8 cellular contexts compared by ENCODE assay signal in genomic region chr11:76670475-76671235, GRCh38. TPM values are rescaled to one million over a fixed set of nuclear protein-coding genes. Genes with fewer than 3 reads are reported as not detected.
DNase-seq lines count a peak whose midpoint lies in the region; ATAC-seq and TF ChIP-seq lines count a peak whose summit lies in the region.

A gene with protein sequence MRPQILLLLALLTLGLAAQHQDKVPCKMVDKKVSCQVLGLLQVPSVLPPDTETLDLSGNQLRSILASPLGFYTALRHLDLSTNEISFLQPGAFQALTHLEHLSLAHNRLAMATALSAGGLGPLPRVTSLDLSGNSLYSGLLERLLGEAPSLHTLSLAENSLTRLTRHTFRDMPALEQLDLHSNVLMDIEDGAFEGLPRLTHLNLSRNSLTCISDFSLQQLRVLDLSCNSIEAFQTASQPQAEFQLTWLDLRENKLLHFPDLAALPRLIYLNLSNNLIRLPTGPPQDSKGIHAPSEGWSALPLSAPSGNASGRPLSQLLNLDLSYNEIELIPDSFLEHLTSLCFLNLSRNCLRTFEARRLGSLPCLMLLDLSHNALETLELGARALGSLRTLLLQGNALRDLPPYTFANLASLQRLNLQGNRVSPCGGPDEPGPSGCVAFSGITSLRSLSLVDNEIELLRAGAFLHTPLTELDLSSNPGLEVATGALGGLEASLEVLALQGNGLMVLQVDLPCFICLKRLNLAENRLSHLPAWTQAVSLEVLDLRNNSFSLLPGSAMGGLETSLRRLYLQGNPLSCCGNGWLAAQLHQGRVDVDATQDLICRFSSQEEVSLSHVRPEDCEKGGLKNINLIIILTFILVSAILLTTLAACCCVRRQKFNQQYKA (minus strand): TSS chr11:76670747. CDS start chr11:76665954, 4,793 bp downstream.

- H3K4me1 ChIP-seq in vagina: peaks cover 58% of the 10 kb centered on the region

- ATAC-seq in naive B cell (ENCODE audit: low read depth in 2 of 2) (no peak), HG02973 (IDR thresholded peaks at IDR 0.05; ENCODE audit: unreplicated experiment) (no peak)

- H3K4me1 Mint-ChIP-seq in naive B cell: peaks cover 67 to 86% (median 75%) of the 10 kb centered on the region in 3 donors

- TF ChIP-seq CTCF in epithelial cell of esophagus (IDR thresholded peaks at IDR 0.05; ENCODE audit: insufficient read depth, low read depth, low read length, missing control alignments) (no peak), vagina (IDR thresholded peaks at IDR 0.05) (no peak)

- intact Hi-C loops in vagina (cut with DNase I): loop anchor here (10.0 kb wide), 1 partner anchor 66 kb away; no protein-coding TSS in a partner anchor

- no peaks in the 10 kb centered on the region for H3K9me3 Mint-ChIP-seq in naive B cell

- no peaks in the 10 kb centered on the region for H3K36me3 ChIP-seq in vagina

- peak within 1 kb of the TSS; percentile 86 for H3K27ac ChIP-seq in vagina

- peaks cover 28 to 44% (median 33%) of the 10 kb centered on the region in 3 donors for H3K27me3 Mint-ChIP-seq in naive B cell

- H3K4me3 Mint-ChIP-seq in naive B cell: peak within 1 kb of the TSS; percentile 72 to 93 (median 84)

- peak in 1 of 2 donors; percentile 22 for TF ChIP-seq POLR2A in vagina (IDR thresholded peaks at IDR 0.05)

- H3K36me3 Mint-ChIP-seq in naive B cell: no peaks in the 10 kb centered on the region

- H3K4me3 ChIP-seq in epithelial cell of esophagus (ENCODE audit: low read length) (peak within 1 kb of the TSS; percentile 25), vagina (peak within 1 kb of the TSS; percentile 62 to 87)

- no peaks in the 10 kb centered on the region for H3K27me3 ChIP-seq in vagina

- peak; percentile 77 for DNase-seq in activated effector memory CD4-positive, alpha-beta T cell treated with anti-CD3 and anti-CD28 coated beads, Interleukin-2, amount 50 U/mL, for 16 hours
- DNase-seq in activated effector memory CD4-positive, alpha-beta T cell treated with Interleukin-2 at 50 U/mL for 16 hours: no peak
- DNase-seq in activated CD4-positive, CD25-positive, alpha-beta regulatory T cell treated with anti-CD3 and anti-CD28 coated beads, Interleukin-2, amount 50 U/mL, for 72 hours: peak; percentile 57
- DNase-seq in epithelial cell of esophagus (ENCODE audit: low read depth) (peak; percentile 23), naive B cell (peak; percentile 57), vagina (ENCODE audit: extremely low spot score in 2 of 2) (no peak), putamen (ENCODE audit: low spot score) (no peak)

- no peaks in the 10 kb centered on the region for H3K9me3 ChIP-seq in vagina

- H3K27ac Mint-ChIP-seq in naive B cell: peak within 1 kb of the TSS; percentile 87 to 98 (median 96)

RNA-seq across cellular contexts. Expression of the gene that starts here (rescaled TPM):
- 1 to 10 TPM in 1 of 6 donors, under 1 TPM in 1, not detected in 4; 0.13 to 1.9 TPM for polyA plus RNA-seq in naive B cell (ENCODE audit: low read depth in 6 of 6)
- 66.3 TPM for total RNA-seq in vagina

Comparison
In these comparisons a context has a peak if more than half of its experiments do, and no peak if none do; other contexts are left out.
1. DNase-seq: peak in activated effector memory CD4-positive, alpha-beta T cell treated with anti-CD3 and anti-CD28 coated beads, Interleukin-2, amount 50 U/mL, for 16 hours (single experiment), activated CD4-positive, CD25-positive, alpha-beta regulatory T cell treated with anti-CD3 and anti-CD28 coated beads, Interleukin-2, amount 50 U/mL, for 72 hours (single experiment), epithelial cell of esophagus (single experiment) and naive B cell (single experiment); none in activated effector memory CD4-positive, alpha-beta T cell treated with Interleukin-2 at 50 U/mL for 16 hours (single experiment), vagina (0 of 2) and putamen (single experiment).